Comparison of ENCODE assay signal across 25 cellular contexts in the genomic region with DNA sequence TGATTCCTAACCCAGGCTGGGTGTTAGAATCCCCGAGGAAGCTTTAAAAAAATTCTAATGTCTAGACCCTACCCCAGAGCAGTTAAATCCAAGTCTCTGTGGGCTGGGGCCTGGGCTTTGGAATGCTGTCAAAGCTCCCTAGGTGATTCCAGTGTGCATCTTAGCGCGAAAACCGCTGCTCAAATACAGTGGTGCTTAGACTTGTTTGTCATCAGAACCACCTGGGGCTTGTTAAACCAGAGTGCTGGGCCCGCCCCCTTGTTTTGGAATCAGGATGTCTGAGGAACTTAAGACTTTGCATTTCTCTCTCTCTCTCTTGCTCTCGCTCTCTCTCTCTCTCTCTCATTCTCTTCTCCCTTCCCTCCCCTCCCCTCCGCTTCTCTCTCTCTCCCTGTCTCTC. TPM values are rescaled to one million over a fixed set of nuclear protein-coding genes. Genes with fewer than 3 reads are reported as not detected.
A peak's percentile ranks its signal among the peaks of the same experiment; 100 is the strongest.
DNase-seq lines count a peak whose midpoint lies in the region; ATAC-seq and TF ChIP-seq lines count a peak whose summit lies in the region.
"Had no signal": no experiment of that assay in that cellular context is flagged by ENCODE, and none has a peak within 500 bp of the region (broad histone marks: within the 10 kb centered on the region; RNA-seq: fewer than 3 reads in every experiment).

No MANE protein-coding gene starts in this region.

- no peaks in the 10 kb centered on the region for H3K4me1 ChIP-seq in upper lobe of right lung
- H3K4me1 ChIP-seq: BLaER1 had no signal

- peak overlapping the region; percentile 25 for H3K27ac Mint-ChIP-seq in activated naive CD4-positive, alpha-beta T cell treated with anti-CD3 and anti-CD28 coated beads, Interleukin-2, amount 10 ng/mL, durations not matched to agents 7 days and 5 days
- H3K27ac Mint-ChIP-seq: T-helper 1 cell treated with Interleukin-12 subunit alpha and Interleukin-12 subunit beta and Interleukin-4 antibody, amounts not matched to agents 30 μg/mL and 1 μg/mL, for 36 hours had no signal

- H3K27me3 ChIP-seq in upper lobe of right lung, result peaks cover 42% of the 10 kb centered on the region
- H3K27me3 ChIP-seq: BLaER1 had no signal

- no peak overlapping the region for H3K4me3 Mint-ChIP-seq in activated naive CD4-positive, alpha-beta T cell treated with anti-CD3 and anti-CD28 coated beads, Interleukin-2, amount 10 ng/mL, durations not matched to agents 7 days and 5 days
- H3K4me3 Mint-ChIP-seq: CD4-positive, CD25-positive, alpha-beta regulatory T cell; T-helper 1 cell treated with Interleukin-12 subunit alpha and Interleukin-12 subunit beta and Interleukin-4 antibody, amounts not matched to agents 30 μg/mL and 1 μg/mL, for 36 hours had no signal

- DNase-seq in DMS53 (lab: John Stamatoyannopoulos, UW), result peak; percentile 7
- no peak for DNase-seq in DMS53 treated with DMSO at 0.1 percent for 48 hours (lab: John Stamatoyannopoulos, UW; ENCODE audit: unreplicated experiment)
- no peak for DNase-seq in activated naive CD4-positive, alpha-beta T cell treated with anti-CD3 and anti-CD28 coated beads, Interleukin-2, amount 10 ng/mL, durations not matched to agents 7 days and 5 days
- DNase-seq in activated naive CD4-positive, alpha-beta T cell treated with Interleukin-2 at 50 U/mL for 16 hours, result no peak
- peak; percentile 23 for DNase-seq in astrocyte of the hippocampus (ENCODE audit: low read depth, low spot score)
- peak; percentile 1 for DNase-seq in upper lobe of right lung
- no peak for DNase-seq in germinal center (ENCODE audit: low spot score)
- DNase-seq: 8988T; CD4-positive, CD25-positive, alpha-beta regulatory T cell; Kasumi-1; NCI-H1092 treated with DMSO at 0.1 percent for 48 hours; NCI-H146; NCI-H1930; NCI-H2107; NCI-H226; NCI-H510A; NCI-H748 treated with DMSO at 0.1 percent for 48 hours; SHP77 treated with DMSO at 0.1 percent for 48 hours had no signal

- no peak for TF ChIP-seq CTCF in upper lobe of right lung (IDR thresholded peaks at IDR 0.05)

- H3K27me3 Mint-ChIP-seq in activated naive CD4-positive, alpha-beta T cell treated with anti-CD3 and anti-CD28 coated beads, Interleukin-2, amount 10 ng/mL, durations not matched to agents 7 days and 5 days, result peaks cover 36% of the 10 kb centered on the region
- H3K27me3 Mint-ChIP-seq: CD4-positive, CD25-positive, alpha-beta regulatory T cell had no signal

- H3K27ac ChIP-seq in upper lobe of right lung, result no peak overlapping the region
- H3K27ac ChIP-seq: BLaER1 had no signal

- CTCF ChIA-PET in activated naive CD4-positive, alpha-beta T cell treated with anti-CD3 and anti-CD28 coated beads, Interleukin-2, amount 10 ng/mL, durations not matched to agents 7 days and 5 days (lab: Charles Lee), result interaction anchor here (0.7 to 1.1 kb wide), 2 partner anchors 9 to 34 kb away, joined by 3 read pairs; no protein-coding TSS in a partner anchor

- intact Hi-C loops in upper lobe of right lung (cut with DNase I), result no loop called here

- H3K9me3 Mint-ChIP-seq in activated naive CD4-positive, alpha-beta T cell treated with anti-CD3 and anti-CD28 coated beads, Interleukin-2, amount 10 ng/mL, durations not matched to agents 7 days and 5 days, result peaks cover 5% of the 10 kb centered on the region
- H3K9me3 Mint-ChIP-seq: T-helper 1 cell treated with Interleukin-12 subunit alpha and Interleukin-12 subunit beta and Interleukin-4 antibody, amounts not matched to agents 30 μg/mL and 1 μg/mL, for 36 hours had no signal

- no peaks in the 10 kb centered on the region for H3K4me1 Mint-ChIP-seq in activated naive CD4-positive, alpha-beta T cell treated with anti-CD3 and anti-CD28 coated beads, Interleukin-2, amount 10 ng/mL, durations not matched to agents 7 days and 5 days
- H3K4me1 Mint-ChIP-seq: CD4-positive, CD25-positive, alpha-beta regulatory T cell had no signal

- H3K9me3 ChIP-seq in upper lobe of right lung, result no peaks in the 10 kb centered on the region
- H3K9me3 ChIP-seq: BLaER1 had no signal

- ATAC-seq in upper lobe of right lung, result no peak
- ATAC-seq in GM19397 (IDR thresholded peaks at IDR 0.05; ENCODE audit: unreplicated experiment), result no peak
- ATAC-seq: K562, Panc1 had no signal

- no peaks in the 10 kb centered on the region for H3K36me3 ChIP-seq in upper lobe of right lung
- H3K36me3 ChIP-seq: BLaER1 had no signal

- H3K36me3 Mint-ChIP-seq in activated naive CD4-positive, alpha-beta T cell treated with anti-CD3 and anti-CD28 coated beads, Interleukin-2, amount 10 ng/mL, durations not matched to agents 7 days and 5 days, result no peaks in the 10 kb centered on the region
- H3K36me3 Mint-ChIP-seq: CD4-positive, CD25-positive, alpha-beta regulatory T cell had no signal

- H3K4me3 ChIP-seq in upper lobe of right lung, result no peak overlapping the region
- H3K4me3 ChIP-seq: BLaER1, K562 had no signal

RNA-seq across cellular contexts. Expression of a gene that starts 20.7 kb away (rescaled TPM):
- not detected for total RNA-seq in upper lobe of right lung
- total RNA-seq: CD4-positive, CD25-positive, alpha-beta regulatory T cell; G401; K562; M059J had no signal

Comparison
In these comparisons a context has a peak if more than half of its experiments do, and no peak if none do; other contexts are left out.
1. DNase-seq: peak in DMS53 (single experiment), astrocyte of the hippocampus (single experiment) and upper lobe of right lung (single experiment); none in DMS53 treated with DMSO at 0.1 percent for 48 hours (single experiment), activated naive CD4-positive, alpha-beta T cell treated with anti-CD3 and anti-CD28 coated beads, Interleukin-2, amount 10 ng/mL, durations not matched to agents 7 days and 5 days (single experiment), activated naive CD4-positive, alpha-beta T cell treated with Interleukin-2 at 50 U/mL for 16 hours (single experiment) and germinal center (single experiment).